In genomic region chr22:38843201-38843715, GRCh38 we compare ENCODE assay signal across 8 cellular contexts. TPM values are rescaled to one million over a fixed set of nuclear protein-coding genes. Genes with fewer than 3 reads are reported as not detected.
DNase-seq lines count a peak whose midpoint lies in the region; ATAC-seq lines count a peak whose summit lies in the region.

No MANE protein-coding gene starts in this region.

- H3K4me3 ChIP-seq in endocrine pancreas (ENCODE audit: control insufficient read depth, insufficient read depth, low read length) (no peak overlapping the region), mesendoderm (ENCODE audit: low read length) (no peak overlapping the region)

- H3K9me3 ChIP-seq in ES-I3 (ENCODE audit: control insufficient read depth, insufficient read depth, low read length) (no peaks in the 10 kb centered on the region), endocrine pancreas (ENCODE audit: control insufficient read depth, low read length) (no peaks in the 10 kb centered on the region)

- H3K27me3 ChIP-seq in endocrine pancreas (ENCODE audit: control insufficient read depth, insufficient read depth, low read length) (no peaks in the 10 kb centered on the region), mesendoderm (ENCODE audit: insufficient read depth, low read length, poor library complexity) (peaks cover 18% of the 10 kb centered on the region)

- DNase-seq in NCI-H1105 (lab: John Stamatoyannopoulos, UW) = peak; percentile 48
- DNase-seq in activated CD4-positive, alpha-beta T cell treated with anti-CD3 and anti-CD28 coated beads, Interleukin-2, amount 50 U/mL, for 1 hour = peak; percentile 43
- peak; percentile 85 for DNase-seq in mesendoderm
- DNase-seq in stimulated activated CD8-positive, alpha-beta memory T cell treated with anti-CD3 and anti-CD28 coated beads, Interleukin-4, amount 100 ng/mL, for 48 hours = peak; percentile 64

- H3K18ac ChIP-seq in mesendoderm (ENCODE audit: low read length) = no peak overlapping the region

- H3K36me3 ChIP-seq in ES-I3 (ENCODE audit: insufficient read depth, low read length) (no peaks in the 10 kb centered on the region), endocrine pancreas (ENCODE audit: control insufficient read depth, insufficient read depth, low read length) (no peaks in the 10 kb centered on the region), mesendoderm (ENCODE audit: control insufficient read depth, insufficient read depth, low read length) (no peaks in the 10 kb centered on the region)

- H2BK5ac ChIP-seq in mesendoderm (ENCODE audit: low read length) = no peak overlapping the region

- H3K9ac ChIP-seq in ES-I3 (ENCODE audit: low read depth, low read length) (peak overlapping the region; percentile 75), endocrine pancreas (ENCODE audit: control insufficient read depth, insufficient read depth, low read length) (peak overlapping the region; percentile 61), mesendoderm (ENCODE audit: low read length) (peak overlapping the region; percentile 40)

- H4K5ac ChIP-seq in mesendoderm (ENCODE audit: low read length) = no peak overlapping the region

- no peak overlapping the region for H2AK5ac ChIP-seq in mesendoderm (ENCODE audit: low read length)

- H3K27ac ChIP-seq in mesendoderm (ENCODE audit: low read depth, low read length) = no peak overlapping the region

- ATAC-seq in GM21576 (IDR thresholded peaks at IDR 0.05; ENCODE audit: unreplicated experiment) (no peak), HG02798 (IDR thresholded peaks at IDR 0.05; ENCODE audit: poor library complexity, unreplicated experiment) (no peak)

- no peak overlapping the region for H4K8ac ChIP-seq in mesendoderm (ENCODE audit: low read depth, low read length)

- H2BK120ac ChIP-seq in mesendoderm (ENCODE audit: low read depth, low read length) = no peak overlapping the region

- H3K79me2 ChIP-seq in mesendoderm (ENCODE audit: control insufficient read depth, insufficient read depth, low read length) = no peaks in the 10 kb centered on the region

- H3K56ac ChIP-seq in mesendoderm (ENCODE audit: low read length) = peak overlapping the region; percentile 64

- H3K4me2 ChIP-seq in mesendoderm (ENCODE audit: low read length) = peak overlapping the region; percentile 57

- no CpG with 5 or more reads among the region's 81 CpGs for WGBS in mesendoderm (ENCODE audit: extremely low coverage, insufficient coverage, low lambda C conversion rate)

- no peak overlapping the region for H3K4ac ChIP-seq in mesendoderm (ENCODE audit: low read depth, low read length)

- H3K79me1 ChIP-seq in mesendoderm (ENCODE audit: low read length) = no peaks in the 10 kb centered on the region

- H3K4me1 ChIP-seq in ES-I3 (ENCODE audit: insufficient read depth, low read length) = 0 out of 2 replicates have a peak, but pooled peaks cover 4% of the 10 kb centered on the region
- no peaks in the 10 kb centered on the region for H3K4me1 ChIP-seq in endocrine pancreas (ENCODE audit: control insufficient read depth, insufficient read depth, low read length)
- no peaks in the 10 kb centered on the region for H3K4me1 ChIP-seq in mesendoderm (ENCODE audit: control insufficient read depth, low read depth, low read length)

- H2BK15ac ChIP-seq in mesendoderm (replicated peaks; ENCODE audit: low read depth) = no peak overlapping the region

- H3K23ac ChIP-seq in mesendoderm (ENCODE audit: low read length) = no peak overlapping the region

RNA-seq across cellular contexts. Expression of gene NPTXR, which starts 0.6 kb away (rescaled TPM):
- 0.59 TPM for polyA plus RNA-seq in mesendoderm (2013, experiment 1 of 2)
- polyA plus RNA-seq in mesendoderm (2013, experiment 2 of 2) = 0.64 TPM

RNA-seq across cellular contexts. Expression of gene CBX6, which starts 28.8 kb away (rescaled TPM):
- 7.9 TPM for polyA plus RNA-seq in mesendoderm (2013, experiment 1 of 2)
- polyA plus RNA-seq in mesendoderm (2013, experiment 2 of 2) = 8.4 TPM

RNA-seq across cellular contexts. Expression of gene DNAL4, which starts 49.3 kb away (rescaled TPM):
- 6.0 TPM for polyA plus RNA-seq in mesendoderm (2013, experiment 1 of 2)
- polyA plus RNA-seq in mesendoderm (2013, experiment 2 of 2) = 6.0 TPM
